25 cellular contexts compared by ENCODE assay signal in the genomic region with DNA sequence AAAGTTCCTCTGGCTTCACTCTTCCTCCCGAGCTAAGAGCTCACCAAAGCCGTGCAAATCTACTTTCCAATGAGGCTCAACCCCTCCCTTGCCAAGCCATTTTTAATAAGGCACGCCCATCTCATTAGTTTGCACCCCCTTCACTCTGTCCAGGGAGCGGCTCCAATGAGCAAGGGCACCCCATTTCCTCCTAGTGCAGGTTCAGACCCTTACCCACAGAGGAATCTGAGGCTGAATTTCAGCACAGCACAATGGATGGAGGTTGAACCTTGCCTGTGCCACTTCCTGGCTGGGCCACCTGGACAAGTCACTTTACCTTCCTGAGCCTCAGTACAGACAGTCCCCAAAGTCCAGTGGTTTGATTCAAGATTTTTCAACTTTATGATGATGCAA.
"Had no signal": no experiment of that assay in that cellular context is flagged by ENCODE, and none has a peak within 500 bp of the region (broad histone marks: within the 10 kb centered on the region; RNA-seq: fewer than 3 reads in every experiment).

No MANE protein-coding gene starts in this region.

- H3K27me3 ChIP-seq: dorsolateral prefrontal cortex, gastroesophageal sphincter, hepatocyte, right atrium auricular region, spleen, testis, transverse colon had no signal

- H3K27me3 Mint-ChIP-seq: activated CD4-positive, alpha-beta memory T cell treated with anti-CD3 and anti-CD28 coated beads for 36 hours; activated CD4-positive, alpha-beta T cell treated with anti-CD3 and anti-CD28 coated beads, Interleukin-2, amount 10 ng/mL, durations not matched to agents 24 days and 14 days; activated naive CD4-positive, alpha-beta T cell treated with anti-CD3 and anti-CD28 coated beads, Interleukin-2, amount 50 U/mL, for 24 hours had no signal

- H3K4me3 ChIP-seq: coronary artery, dorsolateral prefrontal cortex, gastroesophageal sphincter, hepatocyte, left ventricle myocardium inferior, lung, mucosa of descending colon, right atrium auricular region, spleen, testis, transverse colon had no signal

- H3K27ac Mint-ChIP-seq: activated CD4-positive, alpha-beta memory T cell treated with anti-CD3 and anti-CD28 coated beads for 36 hours; activated CD4-positive, alpha-beta T cell treated with anti-CD3 and anti-CD28 coated beads, Interleukin-2, amount 10 ng/mL, durations not matched to agents 24 days and 14 days; activated naive CD4-positive, alpha-beta T cell treated with anti-CD3 and anti-CD28 coated beads, Interleukin-2, amount 50 U/mL, for 24 hours; activated T-helper 2 cell treated with anti-CD3 and anti-CD28 coated beads, Interferon-gamma antibody, Interleukin-2, Interleukin-4, amounts not matched to agents 10 μg/mL and 5 μg/mL and 100 μg/mL, durations not matched to agents 14 hours and 24 hours and 36 hours; nephron progenitor cell had no signal

- H3K9me3 ChIP-seq: gastroesophageal sphincter, left ventricle myocardium inferior, mucosa of descending colon, right atrium auricular region, spleen, testis, transverse colon had no signal

- H3K9me3 Mint-ChIP-seq: activated CD4-positive, alpha-beta memory T cell treated with anti-CD3 and anti-CD28 coated beads for 36 hours; activated CD4-positive, alpha-beta T cell treated with anti-CD3 and anti-CD28 coated beads, Interleukin-2, amount 10 ng/mL, durations not matched to agents 24 days and 14 days; activated naive CD4-positive, alpha-beta T cell treated with anti-CD3 and anti-CD28 coated beads, Interleukin-2, amount 50 U/mL, for 24 hours; activated T-cell treated with anti-CD3 and anti-CD28 coated beads, Interleukin-2, amount 50 U/mL, for 4 hours; activated T-helper 2 cell treated with anti-CD3 and anti-CD28 coated beads, Interferon-gamma antibody, Interleukin-2, Interleukin-4, amounts not matched to agents 10 μg/mL and 5 μg/mL and 100 μg/mL, durations not matched to agents 14 hours and 24 hours and 36 hours; nephron progenitor cell had no signal

- H3K4me1 ChIP-seq: left ventricle myocardium inferior, parathyroid adenoma, testis, transverse colon had no signal

- H3K4me1 Mint-ChIP-seq: nephron progenitor cell had no signal

- DNase-seq: activated CD4-positive, alpha-beta memory T cell treated with anti-CD3 and anti-CD28 coated beads for 36 hours; activated CD4-positive, alpha-beta T cell treated with anti-CD3 and anti-CD28 coated beads, Interleukin-2, amount 10 ng/mL, durations not matched to agents 24 days and 14 days; activated CD4-positive, CD25-positive, alpha-beta regulatory T cell treated with anti-CD3 and anti-CD28 coated beads, Interleukin-2, amount 50 U/mL, for 72 hours; activated T-cell treated with anti-CD3 and anti-CD28 coated beads, Interleukin-2, amount 50 U/mL, for 4 hours; anterior cingulate cortex; dorsolateral prefrontal cortex; effector memory CD4-positive, alpha-beta T cell; left ventricle myocardium inferior; mucosa of descending colon; nephron progenitor cell; nucleus accumbens; spleen; stimulated activated CD4-positive, alpha-beta T cell treated with anti-CD3 and anti-CD28 coated beads, Interleukin-2, amount 100 ng/mL, for 48 hours; stimulated activated naive CD8-positive, alpha-beta T cell treated with anti-CD3 and anti-CD28 coated beads, Interleukin-15, Interleukin-2, amounts not matched to agents 100 U/mL and 50 U/mL, for 24 hours; T-helper 2 cell; transverse colon had no signal

- H3K27ac ChIP-seq: coronary artery, dorsolateral prefrontal cortex, gastroesophageal sphincter, hepatocyte, left ventricle myocardium inferior, parathyroid adenoma, right atrium auricular region, spleen, testis, transverse colon had no signal

- H3K4me3 Mint-ChIP-seq: activated CD4-positive, alpha-beta memory T cell treated with anti-CD3 and anti-CD28 coated beads for 36 hours; activated CD4-positive, alpha-beta T cell treated with anti-CD3 and anti-CD28 coated beads, Interleukin-2, amount 10 ng/mL, durations not matched to agents 24 days and 14 days; activated naive CD4-positive, alpha-beta T cell treated with anti-CD3 and anti-CD28 coated beads, Interleukin-2, amount 50 U/mL, for 24 hours; activated T-cell treated with anti-CD3 and anti-CD28 coated beads, Interleukin-2, amount 50 U/mL, for 4 hours; nephron progenitor cell had no signal

- ATAC-seq: activated T-cell treated with anti-CD3 and anti-CD28 coated beads, Interleukin-2, amount 50 U/mL, for 4 hours; gastroesophageal sphincter; stimulated activated naive CD8-positive, alpha-beta T cell treated with anti-CD3 and anti-CD28 coated beads, Interleukin-15, Interleukin-2, amounts not matched to agents 100 U/mL and 50 U/mL, for 24 hours had no signal
